1 cellular context compared by ENCODE assay signal in the genomic region with DNA sequence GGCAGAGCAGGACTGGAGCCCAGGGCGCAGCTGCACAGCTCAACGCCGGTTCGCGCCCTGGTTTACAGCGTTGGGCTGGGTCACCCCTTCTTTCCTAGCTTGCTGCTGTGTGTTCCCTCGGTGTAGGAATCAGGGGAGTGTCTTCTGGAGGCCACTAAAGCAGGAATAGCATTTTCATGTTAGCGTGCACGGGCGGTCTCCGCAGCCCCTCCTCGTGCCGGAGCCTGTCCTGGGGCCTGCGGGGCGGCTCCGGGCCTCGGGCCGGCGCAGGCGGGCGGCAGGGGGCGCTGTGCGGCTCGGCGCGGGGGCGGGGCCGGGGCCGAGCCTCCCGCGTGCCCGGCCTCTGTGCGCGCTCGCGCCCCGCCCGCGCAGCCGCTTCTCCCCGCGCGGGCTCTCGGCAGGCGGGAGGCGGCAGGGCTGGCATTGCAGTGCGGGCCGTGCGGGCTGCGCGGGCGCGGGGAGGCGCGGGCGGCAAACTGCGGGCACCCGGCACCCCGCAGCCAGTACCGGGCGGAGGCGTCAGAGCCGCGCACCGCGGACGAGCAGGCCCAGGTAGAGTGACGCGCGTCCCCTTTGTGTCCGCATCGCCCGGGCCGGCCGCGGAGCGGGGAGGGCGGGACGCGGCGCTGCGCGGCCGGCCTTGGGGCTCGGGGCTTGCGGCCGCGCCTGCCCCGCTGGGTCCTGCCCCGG.
TF ChIP-seq lines count a peak whose summit lies in the region.

A gene with protein sequence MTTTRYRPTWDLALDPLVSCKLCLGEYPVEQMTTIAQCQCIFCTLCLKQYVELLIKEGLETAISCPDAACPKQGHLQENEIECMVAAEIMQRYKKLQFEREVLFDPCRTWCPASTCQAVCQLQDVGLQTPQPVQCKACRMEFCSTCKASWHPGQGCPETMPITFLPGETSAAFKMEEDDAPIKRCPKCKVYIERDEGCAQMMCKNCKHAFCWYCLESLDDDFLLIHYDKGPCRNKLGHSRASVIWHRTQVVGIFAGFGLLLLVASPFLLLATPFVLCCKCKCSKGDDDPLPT (plus strand): TSS at position 342 of the 690 bp plus-strand sequence. CDS start 79,515 bp downstream, outside the sequence.

TF ChIP-seq in HepG2, 621 proteins besides CTCF, POLR2A, EP300 and RAD21 (continued from another document and continues in another):
- TF ChIP-seq, protein P1, sequence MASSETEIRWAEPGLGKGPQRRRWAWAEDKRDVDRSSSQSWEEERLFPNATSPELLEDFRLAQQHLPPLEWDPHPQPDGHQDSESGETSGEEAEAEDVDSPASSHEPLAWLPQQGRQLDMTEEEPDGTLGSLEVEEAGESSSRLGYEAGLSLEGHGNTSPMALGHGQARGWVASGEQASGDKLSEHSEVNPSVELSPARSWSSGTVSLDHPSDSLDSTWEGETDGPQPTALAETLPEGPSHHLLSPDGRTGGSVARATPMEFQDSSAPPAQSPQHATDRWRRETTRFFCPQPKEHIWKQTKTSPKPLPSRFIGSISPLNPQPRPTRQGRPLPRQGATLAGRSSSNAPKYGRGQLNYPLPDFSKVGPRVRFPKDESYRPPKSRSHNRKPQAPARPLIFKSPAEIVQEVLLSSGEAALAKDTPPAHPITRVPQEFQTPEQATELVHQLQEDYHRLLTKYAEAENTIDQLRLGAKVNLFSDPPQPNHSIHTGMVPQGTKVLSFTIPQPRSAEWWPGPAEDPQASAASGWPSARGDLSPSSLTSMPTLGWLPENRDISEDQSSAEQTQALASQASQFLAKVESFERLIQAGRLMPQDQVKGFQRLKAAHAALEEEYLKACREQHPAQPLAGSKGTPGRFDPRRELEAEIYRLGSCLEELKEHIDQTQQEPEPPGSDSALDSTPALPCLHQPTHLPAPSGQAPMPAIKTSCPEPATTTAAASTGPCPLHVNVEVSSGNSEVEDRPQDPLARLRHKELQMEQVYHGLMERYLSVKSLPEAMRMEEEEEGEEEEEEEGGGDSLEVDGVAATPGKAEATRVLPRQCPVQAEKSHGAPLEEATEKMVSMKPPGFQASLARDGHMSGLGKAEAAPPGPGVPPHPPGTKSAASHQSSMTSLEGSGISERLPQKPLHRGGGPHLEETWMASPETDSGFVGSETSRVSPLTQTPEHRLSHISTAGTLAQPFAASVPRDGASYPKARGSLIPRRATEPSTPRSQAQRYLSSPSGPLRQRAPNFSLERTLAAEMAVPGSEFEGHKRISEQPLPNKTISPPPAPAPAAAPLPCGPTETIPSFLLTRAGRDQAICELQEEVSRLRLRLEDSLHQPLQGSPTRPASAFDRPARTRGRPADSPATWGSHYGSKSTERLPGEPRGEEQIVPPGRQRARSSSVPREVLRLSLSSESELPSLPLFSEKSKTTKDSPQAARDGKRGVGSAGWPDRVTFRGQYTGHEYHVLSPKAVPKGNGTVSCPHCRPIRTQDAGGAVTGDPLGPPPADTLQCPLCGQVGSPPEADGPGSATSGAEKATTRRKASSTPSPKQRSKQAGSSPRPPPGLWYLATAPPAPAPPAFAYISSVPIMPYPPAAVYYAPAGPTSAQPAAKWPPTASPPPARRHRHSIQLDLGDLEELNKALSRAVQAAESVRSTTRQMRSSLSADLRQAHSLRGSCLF (CRISPR knock-in tag; IDR thresholded peaks at IDR 0.05; ENCODE audit: borderline replicate concordance), result no peak
- TF ChIP-seq TMF1 (CRISPR knock-in tag; IDR thresholded peaks at IDR 0.05; ENCODE audit: low read depth) (peak; percentile 78; the same call in 1 of the 2 replicates), ZBTB8A (CRISPR knock-in tag; IDR thresholded peaks at IDR 0.05; ENCODE audit: borderline replicate concordance, low read depth) (no peak), YY1 (IDR thresholded peaks at IDR 0.05; ENCODE audit: insufficient read depth, insufficient replicate concordance, low read depth, low read length) (peak; percentile 19), NPAS2 (CRISPR knock-in tag; IDR thresholded peaks at IDR 0.05; ENCODE audit: borderline replicate concordance) (no peak), CAMTA2 (CRISPR knock-in tag; IDR thresholded peaks at IDR 0.05; ENCODE audit: borderline replicate concordance) (peak; percentile 82; the same call in 1 of the 2 replicates), HHEX (CRISPR knock-in tag; IDR thresholded peaks at IDR 0.05) (no peak), ZNF205 (CRISPR knock-in tag; IDR thresholded peaks at IDR 0.05) (0 out of 2 replicates have a peak, but pooled peaks have one; percentile 21), ZNF547 (CRISPR knock-in tag; IDR thresholded peaks at IDR 0.05) (no peak; the same call in 1 of the 2 replicates), FOXM1 (CRISPR knock-in tag; IDR thresholded peaks at IDR 0.05) (0 out of 2 replicates have a peak, but pooled peaks have one; percentile 13), RNF2 (conservative IDR thresholded peaks at IDR 0.05; ENCODE audit: low read depth) (peak; percentile 4; the same call in 1 of the 2 replicates), TARDBP (CRISPR knock-in tag; IDR thresholded peaks at IDR 0.05) (peak; percentile 46; the same call in 1 of the 2 replicates), HNF4G (IDR thresholded peaks at IDR 0.05; ENCODE audit: borderline replicate concordance, low read depth, low read length) (no peak), HNF4G (CRISPR knock-in tag; IDR thresholded peaks at IDR 0.05; ENCODE audit: borderline replicate concordance, low read depth) (no peak), CENPX (CRISPR knock-in tag; IDR thresholded peaks at IDR 0.05) (no peak), ZNF235 (CRISPR knock-in tag; IDR thresholded peaks at IDR 0.05; ENCODE audit: borderline replicate concordance) (0 out of 2 replicates have a peak, but pooled peaks have one; percentile 57), ZNF225 (CRISPR knock-in tag; IDR thresholded peaks at IDR 0.05) (peak; percentile 71; the same call in 1 of the 2 replicates), ZNF724P (CRISPR knock-in tag; IDR thresholded peaks at IDR 0.05; ENCODE audit: borderline replicate concordance) (peak; percentile 89; the same call in 1 of the 2 replicates), ZNF343 (CRISPR knock-in tag; IDR thresholded peaks at IDR 0.05) (no peak), CREB1 (IDR thresholded peaks at IDR 0.05) (peak; percentile 8; the same call in 1 of the 2 replicates), CREB1 (CRISPR knock-in tag; IDR thresholded peaks at IDR 0.05) (no peak), ZNF713 (CRISPR knock-in tag; IDR thresholded peaks at IDR 0.05) (no peak), POLR2G (IDR thresholded peaks at IDR 0.05; ENCODE audit: low read depth, low read length) (no peak; the same call in 1 of the 2 replicates), NFE2L2 (IDR thresholded peaks at IDR 0.05; ENCODE audit: low read length) (no peak), ZNF776 (CRISPR knock-in tag; IDR thresholded peaks at IDR 0.05) (peak; percentile 74; the same call in 1 of the 2 replicates), MBD4 (IDR thresholded peaks at IDR 0.05; ENCODE audit: borderline replicate concordance, low read length) (no peak), CHCHD3 (CRISPR knock-in tag; IDR thresholded peaks at IDR 0.05) (0 out of 2 replicates have a peak, but pooled peaks have one; percentile 64), ZNF253 (CRISPR knock-in tag; IDR thresholded peaks at IDR 0.05; ENCODE audit: borderline replicate concordance) (no peak), ZNF83 (CRISPR knock-in tag; IDR thresholded peaks at IDR 0.05; ENCODE audit: borderline replicate concordance) (0 out of 2 replicates have a peak, but pooled peaks have one; percentile 36), ZNF484 (CRISPR knock-in tag; IDR thresholded peaks at IDR 0.05; ENCODE audit: borderline replicate concordance, low read depth) (no peak), DR1 (CRISPR knock-in tag; IDR thresholded peaks at IDR 0.05) (no peak), ZBTB7A (CRISPR knock-in tag; IDR thresholded peaks at IDR 0.05) (peak; percentile 88), CREM (IDR thresholded peaks at IDR 0.05) (no peak), CREM (CRISPR knock-in tag; IDR thresholded peaks at IDR 0.05) (no peak)
- TF ChIP-seq, protein P2, sequence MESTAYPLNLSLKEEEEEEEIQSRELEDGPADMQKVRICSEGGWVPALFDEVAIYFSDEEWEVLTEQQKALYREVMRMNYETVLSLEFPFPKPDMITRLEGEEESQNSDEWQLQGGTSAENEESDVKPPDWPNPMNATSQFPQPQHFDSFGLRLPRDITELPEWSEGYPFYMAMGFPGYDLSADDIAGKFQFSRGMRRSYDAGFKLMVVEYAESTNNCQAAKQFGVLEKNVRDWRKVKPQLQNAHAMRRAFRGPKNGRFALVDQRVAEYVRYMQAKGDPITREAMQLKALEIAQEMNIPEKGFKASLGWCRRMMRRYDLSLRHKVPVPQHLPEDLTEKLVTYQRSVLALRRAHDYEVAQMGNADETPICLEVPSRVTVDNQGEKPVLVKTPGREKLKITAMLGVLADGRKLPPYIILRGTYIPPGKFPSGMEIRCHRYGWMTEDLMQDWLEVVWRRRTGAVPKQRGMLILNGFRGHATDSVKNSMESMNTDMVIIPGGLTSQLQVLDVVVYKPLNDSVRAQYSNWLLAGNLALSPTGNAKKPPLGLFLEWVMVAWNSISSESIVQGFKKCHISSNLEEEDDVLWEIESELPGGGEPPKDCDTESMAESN (CRISPR knock-in tag; conservative IDR thresholded peaks at IDR 0.05), result 0 out of 2 replicates have a peak, but pooled peaks have one; percentile 61
- TF ChIP-seq, protein P3, sequence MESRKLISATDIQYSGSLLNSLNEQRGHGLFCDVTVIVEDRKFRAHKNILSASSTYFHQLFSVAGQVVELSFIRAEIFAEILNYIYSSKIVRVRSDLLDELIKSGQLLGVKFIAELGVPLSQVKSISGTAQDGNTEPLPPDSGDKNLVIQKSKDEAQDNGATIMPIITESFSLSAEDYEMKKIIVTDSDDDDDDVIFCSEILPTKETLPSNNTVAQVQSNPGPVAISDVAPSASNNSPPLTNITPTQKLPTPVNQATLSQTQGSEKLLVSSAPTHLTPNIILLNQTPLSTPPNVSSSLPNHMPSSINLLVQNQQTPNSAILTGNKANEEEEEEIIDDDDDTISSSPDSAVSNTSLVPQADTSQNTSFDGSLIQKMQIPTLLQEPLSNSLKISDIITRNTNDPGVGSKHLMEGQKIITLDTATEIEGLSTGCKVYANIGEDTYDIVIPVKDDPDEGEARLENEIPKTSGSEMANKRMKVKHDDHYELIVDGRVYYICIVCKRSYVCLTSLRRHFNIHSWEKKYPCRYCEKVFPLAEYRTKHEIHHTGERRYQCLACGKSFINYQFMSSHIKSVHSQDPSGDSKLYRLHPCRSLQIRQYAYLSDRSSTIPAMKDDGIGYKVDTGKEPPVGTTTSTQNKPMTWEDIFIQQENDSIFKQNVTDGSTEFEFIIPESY (CRISPR knock-in tag; IDR thresholded peaks at IDR 0.05), result peak; percentile 64; the same call in 1 of the 2 replicates
- TF ChIP-seq, protein P4, sequence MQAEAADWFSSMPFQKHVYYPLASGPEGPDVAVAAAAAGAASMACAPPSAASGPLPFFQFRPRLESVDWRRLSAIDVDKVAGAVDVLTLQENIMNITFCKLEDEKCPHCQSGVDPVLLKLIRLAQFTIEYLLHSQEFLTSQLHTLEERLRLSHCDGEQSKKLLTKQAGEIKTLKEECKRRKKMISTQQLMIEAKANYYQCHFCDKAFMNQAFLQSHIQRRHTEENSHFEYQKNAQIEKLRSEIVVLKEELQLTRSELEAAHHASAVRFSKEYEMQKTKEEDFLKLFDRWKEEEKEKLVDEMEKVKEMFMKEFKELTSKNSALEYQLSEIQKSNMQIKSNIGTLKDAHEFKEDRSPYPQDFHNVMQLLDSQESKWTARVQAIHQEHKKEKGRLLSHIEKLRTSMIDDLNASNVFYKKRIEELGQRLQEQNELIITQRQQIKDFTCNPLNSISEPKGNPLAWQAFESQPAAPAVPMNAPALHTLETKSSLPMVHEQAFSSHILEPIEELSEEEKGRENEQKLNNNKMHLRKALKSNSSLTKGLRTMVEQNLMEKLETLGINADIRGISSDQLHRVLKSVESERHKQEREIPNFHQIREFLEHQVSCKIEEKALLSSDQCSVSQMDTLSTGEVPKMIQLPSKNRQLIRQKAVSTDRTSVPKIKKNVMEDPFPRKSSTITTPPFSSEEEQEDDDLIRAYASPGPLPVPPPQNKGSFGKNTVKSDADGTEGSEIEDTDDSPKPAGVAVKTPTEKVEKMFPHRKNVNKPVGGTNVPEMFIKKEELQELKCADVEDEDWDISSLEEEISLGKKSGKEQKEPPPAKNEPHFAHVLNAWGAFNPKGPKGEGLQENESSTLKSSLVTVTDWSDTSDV (CRISPR knock-in tag; IDR thresholded peaks at IDR 0.05), result 0 out of 2 replicates have a peak, but pooled peaks have one; percentile 48
- TF ChIP-seq, protein P5, sequence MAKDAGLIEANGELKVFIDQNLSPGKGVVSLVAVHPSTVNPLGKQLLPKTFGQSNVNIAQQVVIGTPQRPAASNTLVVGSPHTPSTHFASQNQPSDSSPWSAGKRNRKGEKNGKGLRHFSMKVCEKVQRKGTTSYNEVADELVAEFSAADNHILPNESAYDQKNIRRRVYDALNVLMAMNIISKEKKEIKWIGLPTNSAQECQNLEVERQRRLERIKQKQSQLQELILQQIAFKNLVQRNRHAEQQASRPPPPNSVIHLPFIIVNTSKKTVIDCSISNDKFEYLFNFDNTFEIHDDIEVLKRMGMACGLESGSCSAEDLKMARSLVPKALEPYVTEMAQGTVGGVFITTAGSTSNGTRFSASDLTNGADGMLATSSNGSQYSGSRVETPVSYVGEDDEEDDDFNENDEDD (CRISPR knock-in tag; IDR thresholded peaks at IDR 0.05; ENCODE audit: borderline replicate concordance), result 0 out of 2 replicates have a peak, but pooled peaks have one; percentile 34
- TF ChIP-seq, protein P6, sequence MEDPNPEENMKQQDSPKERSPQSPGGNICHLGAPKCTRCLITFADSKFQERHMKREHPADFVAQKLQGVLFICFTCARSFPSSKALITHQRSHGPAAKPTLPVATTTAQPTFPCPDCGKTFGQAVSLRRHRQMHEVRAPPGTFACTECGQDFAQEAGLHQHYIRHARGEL (CRISPR knock-in tag; IDR thresholded peaks at IDR 0.05), result 0 out of 2 replicates have a peak, but pooled peaks have one; percentile 32
- TF ChIP-seq, protein P7, sequence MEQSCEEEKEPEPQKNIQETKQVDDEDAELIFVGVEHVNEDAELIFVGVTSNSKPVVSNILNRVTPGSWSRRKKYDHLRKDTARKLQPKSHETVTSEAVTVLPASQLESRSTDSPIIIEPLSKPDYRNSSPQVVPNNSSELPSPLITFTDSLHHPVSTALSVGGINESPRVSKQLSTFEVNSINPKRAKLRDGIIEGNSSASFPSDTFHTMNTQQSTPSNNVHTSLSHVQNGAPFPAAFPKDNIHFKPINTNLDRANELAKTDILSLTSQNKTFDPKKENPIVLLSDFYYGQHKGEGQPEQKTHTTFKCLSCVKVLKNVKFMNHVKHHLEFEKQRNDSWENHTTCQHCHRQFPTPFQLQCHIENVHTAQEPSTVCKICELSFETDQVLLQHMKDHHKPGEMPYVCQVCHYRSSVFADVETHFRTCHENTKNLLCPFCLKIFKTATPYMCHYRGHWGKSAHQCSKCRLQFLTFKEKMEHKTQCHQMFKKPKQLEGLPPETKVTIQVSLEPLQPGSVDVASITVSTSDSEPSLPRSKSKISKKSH (CRISPR knock-in tag; IDR thresholded peaks at IDR 0.05; ENCODE audit: borderline replicate concordance), result peak; percentile 73; the same call in 1 of the 2 replicates
- TF ChIP-seq, protein P8, sequence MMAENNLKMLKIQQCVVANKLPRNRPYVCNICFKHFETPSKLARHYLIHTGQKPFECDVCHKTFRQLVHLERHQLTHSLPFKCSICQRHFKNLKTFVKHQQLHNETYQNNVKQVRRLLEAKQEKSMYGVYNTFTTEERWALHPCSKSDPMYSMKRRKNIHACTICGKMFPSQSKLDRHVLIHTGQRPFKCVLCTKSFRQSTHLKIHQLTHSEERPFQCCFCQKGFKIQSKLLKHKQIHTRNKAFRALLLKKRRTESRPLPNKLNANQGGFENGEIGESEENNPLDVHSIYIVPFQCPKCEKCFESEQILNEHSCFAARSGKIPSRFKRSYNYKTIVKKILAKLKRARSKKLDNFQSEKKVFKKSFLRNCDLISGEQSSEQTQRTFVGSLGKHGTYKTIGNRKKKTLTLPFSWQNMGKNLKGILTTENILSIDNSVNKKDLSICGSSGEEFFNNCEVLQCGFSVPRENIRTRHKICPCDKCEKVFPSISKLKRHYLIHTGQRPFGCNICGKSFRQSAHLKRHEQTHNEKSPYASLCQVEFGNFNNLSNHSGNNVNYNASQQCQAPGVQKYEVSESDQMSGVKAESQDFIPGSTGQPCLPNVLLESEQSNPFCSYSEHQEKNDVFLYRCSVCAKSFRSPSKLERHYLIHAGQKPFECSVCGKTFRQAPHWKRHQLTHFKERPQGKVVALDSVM (CRISPR knock-in tag; IDR thresholded peaks at IDR 0.05), result no peak
